Comparison of ENCODE assay signal across 11 cellular contexts in the genomic region with DNA sequence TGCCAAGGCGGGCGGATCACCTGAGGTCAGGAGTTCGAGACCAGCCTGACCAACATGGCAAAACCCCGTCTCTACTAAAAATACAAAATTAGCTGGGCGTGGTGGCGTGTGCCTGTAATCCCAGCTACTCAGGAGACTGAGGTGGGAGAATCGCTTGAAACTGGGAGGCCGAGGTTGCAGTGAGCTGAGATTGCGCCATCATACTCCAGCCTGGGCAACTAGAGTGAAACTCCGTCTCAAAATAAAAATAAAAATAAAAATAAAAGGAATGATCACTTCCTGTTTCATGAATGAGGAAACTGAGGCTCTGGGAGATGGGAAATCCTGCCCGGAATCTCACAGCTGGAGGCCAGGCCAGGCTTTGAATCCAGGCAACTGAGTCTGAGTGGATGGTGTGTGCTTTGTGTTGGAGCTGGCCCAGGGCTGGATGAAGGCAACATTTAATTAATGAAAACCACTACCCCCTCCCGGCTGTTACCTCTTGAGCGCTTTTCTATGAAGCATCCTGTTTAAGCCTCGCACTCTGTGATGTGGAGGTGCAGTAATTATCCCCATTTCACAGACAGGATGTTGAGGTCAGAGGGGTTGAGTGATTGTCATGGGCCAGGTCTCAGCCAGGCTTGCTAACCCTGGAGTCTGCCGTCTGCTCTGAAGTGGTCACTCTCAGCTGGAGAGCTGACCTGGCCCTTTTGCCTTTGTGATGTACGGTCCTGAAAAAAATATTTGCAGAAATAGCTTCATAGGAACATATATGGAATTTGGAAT. TPM values are rescaled to one million over a fixed set of nuclear protein-coding genes. Genes with fewer than 3 reads are reported as not detected.
A peak's percentile ranks its signal among the peaks of the same experiment; 100 is the strongest.
DNase-seq lines count a peak whose midpoint lies in the region; ATAC-seq and TF ChIP-seq lines count a peak whose summit lies in the region.
"Had no signal": no experiment of that assay in that cellular context is flagged by ENCODE, and none has a peak within 500 bp of the region (broad histone marks: within the 10 kb centered on the region; RNA-seq: fewer than 3 reads in every experiment).

No MANE protein-coding gene starts in this region.

- peak; percentile 39 for DNase-seq in NK-92 treated with Interleukin-12 subunit alpha and Interleukin-12 subunit beta, amount 100 ng/mL, for 24 hours (lab: John Stamatoyannopoulos, UW)
- no peak for DNase-seq in NK-92 (lab: John Stamatoyannopoulos, UW; ENCODE audit: unreplicated experiment)
- DNase-seq in GM23338 (ENCODE audit: low spot score) = no peak
- DNase-seq in activated T-helper 1 cell treated with anti-CD3 and anti-CD28 coated beads, Interleukin-12 subunit alpha, Interleukin-12 subunit beta, Interleukin-2, Interleukin-4 antibody, amounts not matched to agents 30 ng/mL and 10 ng/mL and 1 ng/mL, durations not matched to agents 14 hours and 24 hours and 36 hours (ENCODE audit: low spot score) = peak; percentile 37
- no peak for DNase-seq in natural killer cell treated with Interleukin-12 subunit alpha and Interleukin-12 subunit beta and Interleukin-15 and Interleukin-18, amount 100 ng/mL, for 72 hours (ENCODE audit: low spot score)
- no peak for DNase-seq in NCI-H187 (lab: John Stamatoyannopoulos, UW)
- no peak for DNase-seq in EL
- DNase-seq: DMS79 treated with DMSO at 0.1 percent for 48 hours, mesendoderm had no signal

- no peak overlapping the region for H3K4me2 ChIP-seq in GM23338

- H3K36me3 Mint-ChIP-seq in GM23338 (ENCODE audit: low read depth) = no peaks in the 10 kb centered on the region
- H3K36me3 Mint-ChIP-seq in activated T-helper 1 cell treated with anti-CD3 and anti-CD28 coated beads, Interleukin-12 subunit alpha, Interleukin-12 subunit beta, Interleukin-2, Interleukin-4 antibody, amounts not matched to agents 30 ng/mL and 10 ng/mL and 1 ng/mL, durations not matched to agents 14 hours and 24 hours and 36 hours (ENCODE audit: low read depth) = no peaks in the 10 kb centered on the region
- no peaks in the 10 kb centered on the region for H3K36me3 Mint-ChIP-seq in natural killer cell treated with Interleukin-12 subunit alpha and Interleukin-12 subunit beta and Interleukin-15 and Interleukin-18, amount 100 ng/mL, for 72 hours

- intact Hi-C loops in activated T-helper 1 cell treated with anti-CD3 and anti-CD28 coated beads, Interleukin-12 subunit alpha, Interleukin-12 subunit beta, Interleukin-2, Interleukin-4 antibody, amounts not matched to agents 30 ng/mL and 10 ng/mL and 1 ng/mL, durations not matched to agents 14 hours and 24 hours and 36 hours (cut with micrococcal nuclease) = loop anchor here (2.0 kb wide), 1 partner anchor 67 kb away; no protein-coding TSS in a partner anchor

- H3K27me3 Mint-ChIP-seq in GM23338 (ENCODE audit: insufficient read depth, low read depth, poor library complexity) = peaks cover 5% of the 10 kb centered on the region
- no peaks in the 10 kb centered on the region for H3K27me3 Mint-ChIP-seq in activated T-helper 1 cell treated with anti-CD3 and anti-CD28 coated beads, Interleukin-12 subunit alpha, Interleukin-12 subunit beta, Interleukin-2, Interleukin-4 antibody, amounts not matched to agents 30 ng/mL and 10 ng/mL and 1 ng/mL, durations not matched to agents 14 hours and 24 hours and 36 hours (ENCODE audit: insufficient read depth)
- peaks cover 0 to 15% of the 10 kb centered on the region in 2 donors for H3K27me3 Mint-ChIP-seq in natural killer cell treated with Interleukin-12 subunit alpha and Interleukin-12 subunit beta and Interleukin-15 and Interleukin-18, amount 100 ng/mL, for 72 hours

- no peaks in the 10 kb centered on the region for H3K36me3 ChIP-seq in GM23338 (ENCODE audit: insufficient read depth)
- H3K36me3 ChIP-seq: prostate gland had no signal

- TF ChIP-seq CTCF in GM23338 (conservative IDR thresholded peaks at IDR 0.05; ENCODE audit: low read depth in 2 of 2) = no peak

- H2AFZ ChIP-seq in GM23338 = no peak overlapping the region

- H3K4me3 ChIP-seq in GM23338 = no peak overlapping the region
- H3K4me3 ChIP-seq: prostate gland had no signal

- H3K9me3 Mint-ChIP-seq in GM23338 = no peaks in the 10 kb centered on the region
- H3K9me3 Mint-ChIP-seq in activated T-helper 1 cell treated with anti-CD3 and anti-CD28 coated beads, Interleukin-12 subunit alpha, Interleukin-12 subunit beta, Interleukin-2, Interleukin-4 antibody, amounts not matched to agents 30 ng/mL and 10 ng/mL and 1 ng/mL, durations not matched to agents 14 hours and 24 hours and 36 hours = no peaks in the 10 kb centered on the region
- no peaks in the 10 kb centered on the region for H3K9me3 Mint-ChIP-seq in natural killer cell treated with Interleukin-12 subunit alpha and Interleukin-12 subunit beta and Interleukin-15 and Interleukin-18, amount 100 ng/mL, for 72 hours

- H3K27me3 ChIP-seq in GM23338 (ENCODE audit: insufficient read depth) = no peaks in the 10 kb centered on the region

- H3K27ac Mint-ChIP-seq in GM23338 = peak overlapping the region; percentile 71; the same call in 1 of the 2 replicates
- no peak overlapping the region for H3K27ac Mint-ChIP-seq in activated T-helper 1 cell treated with anti-CD3 and anti-CD28 coated beads, Interleukin-12 subunit alpha, Interleukin-12 subunit beta, Interleukin-2, Interleukin-4 antibody, amounts not matched to agents 30 ng/mL and 10 ng/mL and 1 ng/mL, durations not matched to agents 14 hours and 24 hours and 36 hours
- H3K27ac Mint-ChIP-seq in natural killer cell treated with Interleukin-12 subunit alpha and Interleukin-12 subunit beta and Interleukin-15 and Interleukin-18, amount 100 ng/mL, for 72 hours = no peak overlapping the region

- ATAC-seq in GM23338 (no peak), HG02981 (IDR thresholded peaks at IDR 0.05; ENCODE audit: unreplicated experiment) (no peak)
- ATAC-seq in natural killer cell treated with Interleukin-12 subunit alpha and Interleukin-12 subunit beta and Interleukin-15 and Interleukin-18, amount 100 ng/mL, for 72 hours = peak; percentile 73 to 81

- no peak overlapping the region for H3K4me3 Mint-ChIP-seq in GM23338
- H3K4me3 Mint-ChIP-seq in activated T-helper 1 cell treated with anti-CD3 and anti-CD28 coated beads, Interleukin-12 subunit alpha, Interleukin-12 subunit beta, Interleukin-2, Interleukin-4 antibody, amounts not matched to agents 30 ng/mL and 10 ng/mL and 1 ng/mL, durations not matched to agents 14 hours and 24 hours and 36 hours = peak overlapping the region; percentile 19
- peak overlapping the region; percentile 51 for H3K4me3 Mint-ChIP-seq in natural killer cell treated with Interleukin-12 subunit alpha and Interleukin-12 subunit beta and Interleukin-15 and Interleukin-18, amount 100 ng/mL, for 72 hours

- H3K4me1 Mint-ChIP-seq in GM23338 = peaks cover 56% of the 10 kb centered on the region
- H3K4me1 Mint-ChIP-seq in activated T-helper 1 cell treated with anti-CD3 and anti-CD28 coated beads, Interleukin-12 subunit alpha, Interleukin-12 subunit beta, Interleukin-2, Interleukin-4 antibody, amounts not matched to agents 30 ng/mL and 10 ng/mL and 1 ng/mL, durations not matched to agents 14 hours and 24 hours and 36 hours (ENCODE audit: low read depth) = peaks cover 58% of the 10 kb centered on the region
- H3K4me1 Mint-ChIP-seq in natural killer cell treated with Interleukin-12 subunit alpha and Interleukin-12 subunit beta and Interleukin-15 and Interleukin-18, amount 100 ng/mL, for 72 hours (ENCODE audit: low read depth in 2 of 2) = peaks cover 44% of the 10 kb centered on the region in 2 donors

- no peaks in the 10 kb centered on the region for H3K9me2 ChIP-seq in GM23338 (ENCODE audit: insufficient read depth)

- H3K79me2 ChIP-seq in GM23338 (replicated peaks; ENCODE audit: insufficient read depth) = peaks cover 83% of the 10 kb centered on the region

- no peak overlapping the region for H3K27ac ChIP-seq in GM23338 (ENCODE audit: low read depth)

- peaks cover 8% of the 10 kb centered on the region for H3F3A ChIP-seq in GM23338 (replicated peaks; ENCODE audit: low read depth)

- H4K20me1 ChIP-seq in GM23338 (replicated peaks; ENCODE audit: insufficient read depth) = no peaks in the 10 kb centered on the region; the same call in none of the 2 replicates

- H3K4me1 ChIP-seq in GM23338 (ENCODE audit: insufficient read depth) = peaks cover 23% of the 10 kb centered on the region; the same call in 1 of the 2 replicates

TF ChIP-seq in GM23338, 12 proteins besides CTCF, POLR2A, EP300 and RAD21 (continues in another document):
- no peak for TF ChIP-seq ZNF114 (CRISPR knock-in tag; IDR thresholded peaks at IDR 0.05)

RNA-seq across cellular contexts. Expression of gene LRP5, which starts 27.8 kb away (rescaled TPM):
- total RNA-seq in GM23338 (2014; rRNA removed; shearing (Covaris generic)) = 35.1 and 51.1 TPM in 2 replicates
- 26.9 and 38.3 TPM in 2 replicates for polyA plus RNA-seq in GM23338 (2016; fragmentation: Nextera tagmentation; extraction: Ambion mirVana)
- total RNA-seq in activated T-helper 1 cell treated with anti-CD3 and anti-CD28 coated beads, Interleukin-12 subunit alpha, Interleukin-12 subunit beta, Interleukin-2, Interleukin-4 antibody, amounts not matched to agents 30 ng/mL and 10 ng/mL and 1 ng/mL, durations not matched to agents 14 hours and 24 hours and 36 hours = 21.4 and 23.9 TPM in 2 replicates
- 1 to 10 TPM in 1 of 2 donors, under 1 TPM in 1; 0.93 to 2.1 TPM for total RNA-seq in natural killer cell treated with Interleukin-12 subunit alpha and Interleukin-12 subunit beta and Interleukin-15 and Interleukin-18, amount 100 ng/mL, for 72 hours

Comparison
In these comparisons a context has a peak if more than half of its experiments do, and no peak if none do; other contexts are left out.
1. DNase-seq: peak in NK-92 treated with Interleukin-12 subunit alpha and Interleukin-12 subunit beta, amount 100 ng/mL, for 24 hours (single experiment) and activated T-helper 1 cell treated with anti-CD3 and anti-CD28 coated beads, Interleukin-12 subunit alpha, Interleukin-12 subunit beta, Interleukin-2, Interleukin-4 antibody, amounts not matched to agents 30 ng/mL and 10 ng/mL and 1 ng/mL, durations not matched to agents 14 hours and 24 hours and 36 hours (single experiment); none in NK-92 (single experiment), GM23338 (single experiment), natural killer cell treated with Interleukin-12 subunit alpha and Interleukin-12 subunit beta and Interleukin-15 and Interleukin-18, amount 100 ng/mL, for 72 hours (single experiment), NCI-H187 (0 of 2) and EL (single experiment).
2. ATAC-seq: peak in natural killer cell treated with Interleukin-12 subunit alpha and Interleukin-12 subunit beta and Interleukin-15 and Interleukin-18, amount 100 ng/mL, for 72 hours (2 of 2); none in GM23338 (single experiment) and HG02981 (single experiment).